In genomic region chr10:113062977-113063967, GRCh38 we compare ENCODE assay signal across 15 cellular contexts.
DNase-seq lines count a peak whose midpoint lies in the region; ATAC-seq, FAIRE-seq and TF ChIP-seq lines count a peak whose summit lies in the region.
"Had no signal": no experiment of that assay in that cellular context is flagged by ENCODE, and none has a peak within 500 bp of the region (broad histone marks: within the 10 kb centered on the region; RNA-seq: fewer than 3 reads in every experiment).

No MANE protein-coding gene starts in this region.

- intact Hi-C loops in Calu3 (cut with micrococcal nuclease; ENCODE audit: unreplicated experiment), result loop anchor here (10.0 kb wide), 1 partner anchor 318 kb away; no protein-coding TSS in a partner anchor
- intact Hi-C loops in Panc1 (cut with micrococcal nuclease; ENCODE audit: unreplicated experiment), result no loop called here

- no peak overlapping the region for H2BK15ac ChIP-seq in H1 (ENCODE audit: low read length)

- BruUV-seq in Calu3 (replicated peaks; lab: Mats Ljungman, UMichigan), result no TSS peak
- no TSS peak for BruUV-seq in Panc1 (replicated peaks; lab: Mats Ljungman, UMichigan)

- in situ Hi-C loops in Panc1 (cut with HindIII; ENCODE audit: low pct_unique_long_range_greater_than_20kb, low sequenced_read_pairs), result no loop called here

- CTCF ChIA-PET in Calu3 (lab: Charles Lee), result no interaction called here
- CTCF ChIA-PET in Panc1 (lab: Charles Lee), result interaction anchor here (0.7 kb wide), 1 partner anchor 104 kb away, joined by 4 read pairs; no protein-coding TSS in a partner anchor
- CTCF ChIA-PET in H1 (lab: Charles Lee; ENCODE audit: partially characterized antibody), result interaction anchor here (0.9 to 2.0 kb wide), 4 partner anchors 13 to 71 kb away, joined by 3 to 5 read pairs (median 4); no protein-coding TSS in a partner anchor

- H3K79me1 ChIP-seq in H1 (ENCODE audit: low read depth, low read length), result peaks cover 21% of the 10 kb centered on the region

- H4K8ac ChIP-seq in H1 (ENCODE audit: extremely low read depth, insufficient read depth, low read length), result no peak overlapping the region

- H3K56ac ChIP-seq in H1 (replicated peaks; ENCODE audit: insufficient read length, low read depth, low read length), result no peak overlapping the region

- H3K36me3 Mint-ChIP-seq in Calu3 (ENCODE audit: insufficient read depth, unreplicated experiment) (no peaks in the 10 kb centered on the region), osteocyte (ENCODE audit: unreplicated experiment) (peaks cover 15% of the 10 kb centered on the region)
- H3K36me3 Mint-ChIP-seq: activated naive CD8-positive, alpha-beta T cell; memory B cell had no signal

- no peaks in the 10 kb centered on the region for H3K9me3 Mint-ChIP-seq in Calu3 (ENCODE audit: low read depth, unreplicated experiment)
- no peaks in the 10 kb centered on the region for H3K9me3 Mint-ChIP-seq in osteocyte (ENCODE audit: unreplicated experiment)
- H3K9me3 Mint-ChIP-seq in stimulated activated naive CD8-positive, alpha-beta T cell treated with anti-CD3 and anti-CD28 coated beads, Interleukin-15, amount 100 ng/mL, for 72 hours, result no peaks in the 10 kb centered on the region
- H3K9me3 Mint-ChIP-seq: memory B cell had no signal

- no peak for TF ChIP-seq POLR2A in H1 (IDR thresholded peaks at IDR 0.05; ENCODE audit: control extremely low read depth in 1 of 2, low read depth in 2 of 2, low read length in 2 of 2)

- no peaks in the 10 kb centered on the region; the same call in 1 of the 2 replicates for H3K23me2 ChIP-seq in H1 (ENCODE audit: low read depth, low read length)

- no peak overlapping the region for H4K91ac ChIP-seq in H1 (replicated peaks; ENCODE audit: insufficient read length, low read length)

- peaks cover 81% of the 10 kb centered on the region for H3K4me1 ChIP-seq in Panc1 (ENCODE audit: control insufficient read depth, insufficient read depth, low read length)
- H3K4me1 ChIP-seq in H1 (replicated peaks in 1 of 4; ENCODE audit: control insufficient read depth in 3 of 4, insufficient read depth in 4 of 4, low read length in 3 of 4), result peaks cover 11 to 47% (median 27%) of the 10 kb centered on the region in 4 experiments

- no peak overlapping the region for H3K23ac ChIP-seq in H1 (ENCODE audit: insufficient read length)

- H4K20me1 ChIP-seq in H1 (replicated peaks in 1 of 2; ENCODE audit: control insufficient read depth in 1 of 2, insufficient read depth in 2 of 2, low read length in 2 of 2), result peaks cover 15 to 24% of the 10 kb centered on the region in 2 experiments

- peak overlapping the region in 1 of 2 experiments; percentile 4; a peak in 1 of 4 replicates for H3K4me2 ChIP-seq in H1 (ENCODE audit: insufficient read depth in 1 of 2, low read depth in 2 of 2, low read length in 2 of 2)

- TF ChIP-seq CTCF in Calu3 (IDR thresholded peaks at IDR 0.05; ENCODE audit: unreplicated experiment), result no peak
- no peak for TF ChIP-seq CTCF in Panc1 (IDR thresholded peaks at IDR 0.05)
- TF ChIP-seq CTCF in H1 (IDR thresholded peaks at IDR 0.05; ENCODE audit: control extremely low read depth in 1 of 3, insufficient read depth in 1 of 3, low read depth in 1 of 3, low read length in 3 of 3), result peak in 2 of 3 experiments; percentile 1 to 38; a peak in 2 of 4 replicates
- TF ChIP-seq CTCF in osteocyte (IDR thresholded peaks at IDR 0.05), result no peak

- H3K4me3 Mint-ChIP-seq in Calu3 (ENCODE audit: low read depth, unreplicated experiment) (no peak overlapping the region), osteocyte (ENCODE audit: unreplicated experiment) (no peak overlapping the region)
- no peak overlapping the region for H3K4me3 Mint-ChIP-seq in stimulated activated naive CD8-positive, alpha-beta T cell treated with anti-CD3 and anti-CD28 coated beads, Interleukin-15, amount 100 ng/mL, for 72 hours
- H3K4me3 Mint-ChIP-seq: activated naive CD8-positive, alpha-beta T cell; memory B cell had no signal

- no peak overlapping the region; the same call in 1 of the 2 replicates for H2BK20ac ChIP-seq in H1 (ENCODE audit: low read length)

- 0 out of 2 replicates have a peak overlapping the region, but pooled peaks have one; percentile 87 for H2AK5ac ChIP-seq in H1 (ENCODE audit: low read depth, low read length)

- H3K27me3 Mint-ChIP-seq in Calu3 (ENCODE audit: unreplicated experiment), result no peaks in the 10 kb centered on the region
- H3K27me3 Mint-ChIP-seq in osteocyte (ENCODE audit: unreplicated experiment), result no peaks in the 10 kb centered on the region
- no peaks in the 10 kb centered on the region for H3K27me3 Mint-ChIP-seq in stimulated activated naive CD8-positive, alpha-beta T cell treated with anti-CD3 and anti-CD28 coated beads, Interleukin-15, amount 100 ng/mL, for 72 hours
- H3K27me3 Mint-ChIP-seq: activated naive CD8-positive, alpha-beta T cell had no signal

- H3K18ac ChIP-seq in H1 (ENCODE audit: extremely low read depth, low read length), result peak overlapping the region; percentile 49; the same call in 1 of the 2 replicates

- H3K4me1 Mint-ChIP-seq in Calu3 (ENCODE audit: low read depth, unreplicated experiment), result peaks cover 28% of the 10 kb centered on the region
- H3K4me1 Mint-ChIP-seq in osteocyte (ENCODE audit: unreplicated experiment), result peaks cover 2% of the 10 kb centered on the region
- no peaks in the 10 kb centered on the region for H3K4me1 Mint-ChIP-seq in stimulated activated naive CD8-positive, alpha-beta T cell treated with anti-CD3 and anti-CD28 coated beads, Interleukin-15, amount 100 ng/mL, for 72 hours
- H3K4me1 Mint-ChIP-seq: memory B cell had no signal

- TF ChIP-seq EP300 in H1 (IDR thresholded peaks at IDR 0.05; ENCODE audit: borderline replicate concordance in 1 of 2, low read depth in 2 of 2, low read length in 2 of 2), result no peak

- peaks cover 13 to 100% of the 10 kb centered on the region in 2 experiments; a peak in 3 of 4 replicates for H3K79me2 ChIP-seq in H1 (ENCODE audit: control insufficient read depth in 1 of 2, insufficient read depth in 2 of 2, low read length in 2 of 2)

- H3K36me3 ChIP-seq in Panc1 (ENCODE audit: control insufficient read depth, insufficient read depth, low read length) (no peaks in the 10 kb centered on the region), H1 (ENCODE audit: control insufficient read depth in 2 of 4, insufficient read depth in 4 of 4, low read length in 3 of 4) (0 out of 8 replicates have a peak, but pooled peaks cover 0 to 5% (median under 1%) of the 10 kb centered on the region in 4 experiments)

- 81% methylated on average over 17 of the region's 17 CpGs; no CpG with 5 or more reads in 1 of the 2 experiments for WGBS in H1 (ENCODE audit: extremely low coverage in 1 of 2, insufficient coverage in 1 of 2, insufficient read length in 1 of 2, insufficient replicate concordance in 2 of 2, low coverage in 1 of 2, low lambda C conversion rate in 2 of 2, missing lambda C conversion rate in 1 of 2), 2 experiments

- H3K4me3 ChIP-seq in Panc1 (ENCODE audit: low read depth in 2 of 2, low read length in 2 of 2) (no peak overlapping the region), H1 (ENCODE audit: extremely low read depth in 1 of 4, insufficient read depth in 2 of 4, low read depth in 3 of 4, low read length in 4 of 4) (no peak overlapping the region)

- H2BK5ac ChIP-seq in H1 (ENCODE audit: low read depth, low read length), result no peak overlapping the region

- H3K9ac ChIP-seq in H1 (replicated peaks in 1 of 4; ENCODE audit: extremely low read depth in 1 of 4, low read depth in 3 of 4, low read length in 3 of 4), result no peak overlapping the region

- H2AFZ ChIP-seq in H1 (ENCODE audit: low read length), result no peak overlapping the region

- no peak for DNase-seq in Calu3
- DNase-seq in Panc1 (ENCODE audit: low read depth, low spot score), result no peak
- DNase-seq in H1 (ENCODE audit: low read depth in 1 of 2, low spot score in 2 of 2), result no peak
- DNase-seq in osteocyte (ENCODE audit: extremely low spot score, unreplicated experiment), result no peak
- DNase-seq in COLO668 (lab: John Stamatoyannopoulos, UW; ENCODE audit: unreplicated experiment), result no peak
- no peak for DNase-seq in NCI-H128 (lab: John Stamatoyannopoulos, UW; ENCODE audit: unreplicated experiment)
- DNase-seq in stimulated activated naive CD8-positive, alpha-beta T cell treated with anti-CD3 and anti-CD28 coated beads, Interleukin-15, amount 100 ng/mL, for 72 hours, result no peak
- no peak for DNase-seq in COR-L47 (lab: John Stamatoyannopoulos, UW)
- DNase-seq: NCI-H1092; SHP77 treated with DMSO at 0.1 percent for 48 hours; stimulated activated CD4-positive, alpha-beta T cell treated with anti-CD3 and anti-CD28 coated beads, Interleukin-15, amount 100 ng/mL, for 24 hours had no signal

- no peak; a peak in 1 of 4 replicates for TF ChIP-seq RAD21 in H1 (IDR thresholded peaks at IDR 0.05 in 1 of 2, conservative IDR thresholded peaks at IDR 0.05 in 1 of 2; ENCODE audit: low read depth in 2 of 2, low read length in 2 of 2)

- H3K9me3 ChIP-seq in Panc1 (ENCODE audit: control insufficient read depth, insufficient read depth, low read depth, low read length) (no peaks in the 10 kb centered on the region), H1 (ENCODE audit: insufficient read depth in 2 of 2, low read depth in 1 of 2, low read length in 1 of 2) (no peaks in the 10 kb centered on the region)

- no peak for ATAC-seq in Panc1
- ATAC-seq in stimulated activated naive CD8-positive, alpha-beta T cell treated with anti-CD3 and anti-CD28 coated beads, Interleukin-15, amount 100 ng/mL, for 72 hours, result no peak
- ATAC-seq: esophagus mucosa had no signal

- no peak overlapping the region for H2BK120ac ChIP-seq in H1 (replicated peaks; ENCODE audit: low read depth, low read length)

- H3K27me3 ChIP-seq in Panc1 (ENCODE audit: control insufficient read depth, insufficient read depth, low read length) (no peaks in the 10 kb centered on the region), H1 (replicated peaks in 1 of 4; ENCODE audit: control insufficient read depth in 3 of 4, extremely low read depth in 1 of 4, insufficient read depth in 3 of 4, low read length in 3 of 4) (no peaks in the 10 kb centered on the region)

- H3K14ac ChIP-seq in H1 (ENCODE audit: insufficient read length), result no peak overlapping the region

- H3K27ac ChIP-seq in Panc1 (ENCODE audit: low read length) (peak overlapping the region; percentile 97), H1 (ENCODE audit: low read depth, low read length) (no peak overlapping the region)

- H3K4ac ChIP-seq in H1 (replicated peaks; ENCODE audit: insufficient read length, low read depth, low read length), result no peak overlapping the region

- POLR2A ChIA-PET in Panc1 (lab: Charles Lee) (no interaction called here), H1 (lab: Charles Lee; ENCODE audit: partially characterized antibody) (interaction anchor here (0.7 to 3.1 kb wide), 3 partner anchors 13 to 111 kb away, joined by 3 to 10 read pairs (median 3); no protein-coding TSS in a partner anchor)

- no peak overlapping the region for H4K5ac ChIP-seq in H1 (ENCODE audit: insufficient read length, low read depth, low read length)

- peak overlapping the region; percentile 0 for H3K27ac Mint-ChIP-seq in Calu3 (ENCODE audit: unreplicated experiment)
- peak overlapping the region; percentile 19 for H3K27ac Mint-ChIP-seq in osteocyte (ENCODE audit: unreplicated experiment)
- H3K27ac Mint-ChIP-seq in stimulated activated naive CD8-positive, alpha-beta T cell treated with anti-CD3 and anti-CD28 coated beads, Interleukin-15, amount 100 ng/mL, for 72 hours, result no peak overlapping the region
- H3K27ac Mint-ChIP-seq: activated naive CD8-positive, alpha-beta T cell; memory B cell had no signal

- FAIRE-seq in H1 (lab: Jason Lieb, UNC), result peak; percentile 57
- FAIRE-seq: GM12892 had no signal

- H2BK12ac ChIP-seq in H1 (ENCODE audit: low read depth, low read length), result no peak overlapping the region; the same call in 1 of the 2 replicates

Comparison
In these comparisons a context has a peak if more than half of its experiments do, and no peak if none do; other contexts are left out.
1. H3K27ac Mint-ChIP-seq: peak in Calu3 (single experiment) and osteocyte (single experiment); none in stimulated activated naive CD8-positive, alpha-beta T cell treated with anti-CD3 and anti-CD28 coated beads, Interleukin-15, amount 100 ng/mL, for 72 hours (0 of 2).
2. CTCF ChIP-seq: peak in H1 (2 of 3); none in Calu3 (single experiment), Panc1 (single experiment) and osteocyte (single experiment).